Comparison of ENCODE assay signal across 26 cellular contexts in the genomic region with DNA sequence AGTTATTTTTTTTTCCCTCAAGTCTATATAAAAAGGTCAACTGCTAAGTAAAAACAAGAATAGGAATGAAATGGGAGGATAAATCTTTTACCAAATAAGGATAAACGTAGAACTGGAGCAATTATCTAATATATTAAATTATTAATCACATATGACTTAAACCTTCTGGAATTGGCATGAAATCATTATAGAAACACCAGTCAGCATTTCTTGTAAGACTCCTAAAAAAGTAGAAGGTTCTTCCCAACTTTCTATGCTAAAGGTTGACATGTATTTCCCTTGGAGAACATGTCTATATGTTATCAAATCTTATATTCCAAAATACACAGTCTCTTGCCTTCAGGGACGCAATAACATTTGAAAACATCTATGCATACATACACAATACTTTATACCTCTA.
"Had no signal": no experiment of that assay in that cellular context is flagged by ENCODE, and none has a peak within 500 bp of the region (broad histone marks: within the 10 kb centered on the region; RNA-seq: fewer than 3 reads in every experiment).

No MANE protein-coding gene starts in this region.

- H3K4me1 ChIP-seq: pancreas, psoas muscle, spleen, stomach, thyroid gland, tibial nerve, upper lobe of right lung, uterus had no signal

- H3K4me3 ChIP-seq: pancreas, psoas muscle, skin epidermis, smooth muscle cell, spleen, stomach, thoracic aorta, thyroid gland, tibial nerve, upper lobe of right lung, uterus had no signal

- H3K4me2 ChIP-seq: smooth muscle cell had no signal

- H3K36me3 ChIP-seq: neutrophil, pancreas, spleen, stomach, thoracic aorta, thyroid gland, tibial nerve, upper lobe of right lung, uterus had no signal

- H3K27me3 ChIP-seq: neutrophil, pancreas, spleen, stomach, thyroid gland, tibial nerve, upper lobe of right lung, uterus had no signal

- H3K9me3 ChIP-seq: neutrophil, pancreas, psoas muscle, stomach, thoracic aorta, thyroid gland, tibial nerve, upper lobe of right lung, uterus had no signal

- ATAC-seq: naive thymus-derived CD8-positive, alpha-beta T cell; natural killer cell treated with Interleukin-12 subunit alpha and Interleukin-12 subunit beta and Interleukin-15 and Interleukin-18, amount 100 ng/mL, for 72 hours; pancreas; psoas muscle; right cardiac atrium; sciatic nerve; stimulated activated effector memory CD8-positive, alpha-beta T cell treated with anti-CD3 and anti-CD28 coated beads, Interleukin-12 subunit alpha, Interleukin-12 subunit beta, amount 100 ng/mL, for 72 hours; stimulated activated naive B cell treated with anti-CD40 and anti-IgM and Interleukin-4, amounts not matched to agents 10 μg/mL and 1 μg/mL and 100 μg/mL, for 72 hours; upper lobe of right lung had no signal

- H3K27ac ChIP-seq: neutrophil, pancreas, psoas muscle, skin epidermis, spleen, stomach, thoracic aorta, thyroid gland, tibial nerve, upper lobe of right lung, uterus had no signal

- DNase-seq: naive B cell; naive thymus-derived CD8-positive, alpha-beta T cell; nephron progenitor cell; nucleus accumbens; pancreas; psoas muscle; right cardiac atrium; spleen; stimulated activated CD4-positive, alpha-beta T cell treated with anti-CD3 and anti-CD28 coated beads, Interleukin-12 subunit alpha, Interleukin-12 subunit beta, amount 100 ng/mL, for 4 hours; stimulated activated CD4-positive, alpha-beta T cell treated with anti-CD3 and anti-CD28 coated beads, Interleukin-1b, Interleukin-23, amount 100 ng/mL, for 48 hours; stimulated activated CD4-positive, alpha-beta T cell treated with anti-CD3 and anti-CD28 coated beads, Interleukin-4, amount 100 ng/mL, for 1 hour; stimulated activated CD4-positive, alpha-beta T cell treated with anti-CD3 and anti-CD28 coated beads, Interleukin-4, amount 100 ng/mL, for 4 hours; stimulated activated naive B cell treated with anti-CD40 and anti-IgM and Interleukin-4, amounts not matched to agents 10 μg/mL and 1 μg/mL and 100 μg/mL, for 72 hours; stimulated activated naive CD4-positive, alpha-beta T cell treated with Interleukin-2 at 50 U/mL for 16 hours; stomach; thyroid gland; upper lobe of right lung; uterus had no signal
